12 cellular contexts compared by ENCODE assay signal in genomic region chr5:125700380-125700856, GRCh38.
DNase-seq lines count a peak whose midpoint lies in the region; ATAC-seq and TF ChIP-seq lines count a peak whose summit lies in the region.
"Had no signal": no experiment of that assay in that cellular context is flagged by ENCODE, and none has a peak within 500 bp of the region (broad histone marks: within the 10 kb centered on the region; RNA-seq: fewer than 3 reads in every experiment).

No MANE protein-coding gene starts in this region.

- no peaks in the 10 kb centered on the region for H3K9me2 ChIP-seq in OCI-LY7 (ENCODE audit: insufficient read depth, low read length)

- DNase-seq in NAMALWA (ENCODE audit: low spot score) (peak; percentile 2), OCI-LY7 (ENCODE audit: low spot score) (no peak), left ventricle myocardium inferior (no peak), hepatic stellate cell (ENCODE audit: low spot score) (no peak), activated gamma-delta T cell treated with Interleukin-2 at 50 U/mL for 16 hours (no peak)
- DNase-seq: activated CD4-positive, alpha-beta T cell treated with anti-CD3 and anti-CD28 coated beads, Interleukin-2, amount 50 U/mL, for 4 hours; dorsolateral prefrontal cortex; natural killer cell; stimulated activated naive B cell treated with anti-CD40 and anti-IgM and Interleukin-4, amounts not matched to agents 10 μg/mL and 1 μg/mL and 100 μg/mL, for 72 hours had no signal

- H3K27me3 ChIP-seq in left ventricle myocardium inferior (ENCODE audit: low read depth) (no peaks in the 10 kb centered on the region), skeletal muscle tissue (ENCODE audit: control insufficient read depth in 3 of 3, insufficient read depth in 3 of 3, low read length in 3 of 3) (no peaks in the 10 kb centered on the region)
- H3K27me3 ChIP-seq: dorsolateral prefrontal cortex had no signal

- POLR2A ChIA-PET in OCI-LY7 (lab: Charles Lee) = interaction anchor here (0.6 kb wide), 2 partner anchors 18 to 156 kb away, joined by 3 read pairs; no protein-coding TSS in a partner anchor

- H3K4me1 ChIP-seq in OCI-LY7 (ENCODE audit: insufficient read depth, low read length, poor library complexity, severe bottlenecking) (no peaks in the 10 kb centered on the region), left ventricle myocardium inferior (peaks cover 13% of the 10 kb centered on the region), skeletal muscle tissue (ENCODE audit: control insufficient read depth in 3 of 3, insufficient read depth in 3 of 3, low read length in 3 of 3) (peaks cover 0 to 7% (median 0%) of the 10 kb centered on the region in 3 donors)

- TF ChIP-seq CTCF in OCI-LY7 (conservative IDR thresholded peaks at IDR 0.05; ENCODE audit: low read length) (no peak), left ventricle myocardium inferior (IDR thresholded peaks at IDR 0.05; ENCODE audit: borderline replicate concordance) (no peak)

- ATAC-seq in GM21576 (IDR thresholded peaks at IDR 0.05; ENCODE audit: unreplicated experiment) = no peak
- ATAC-seq: GM12878; natural killer cell; stimulated activated naive B cell treated with anti-CD40 and anti-IgM and Interleukin-4, amounts not matched to agents 10 μg/mL and 1 μg/mL and 100 μg/mL, for 72 hours had no signal

- no peaks in the 10 kb centered on the region for H3K36me3 ChIP-seq in OCI-LY7 (ENCODE audit: insufficient read depth, low read length)
- H3K36me3 ChIP-seq in left ventricle myocardium inferior = no peaks in the 10 kb centered on the region
- H3K36me3 ChIP-seq in skeletal muscle tissue (ENCODE audit: control insufficient read depth in 3 of 3, insufficient read depth in 3 of 3, low read length in 3 of 3) = no peaks in the 10 kb centered on the region

- intact Hi-C loops in OCI-LY7 (cut with micrococcal nuclease; ENCODE audit: unreplicated experiment) (no loop called here), left ventricle myocardium inferior (cut with micrococcal nuclease) (no loop called here)

- CTCF ChIA-PET in OCI-LY7 (lab: Charles Lee; ENCODE audit: unreplicated experiment) = no interaction called here

- H3K79me2 ChIP-seq in OCI-LY7 (ENCODE audit: insufficient read depth, low read depth, low read length) = no peaks in the 10 kb centered on the region

- H3K9me3 ChIP-seq in OCI-LY7 (ENCODE audit: low read length) (0 out of 2 replicates have a peak, but pooled peaks cover 5% of the 10 kb centered on the region), left ventricle myocardium inferior (replicated peaks) (peaks cover 17% of the 10 kb centered on the region), skeletal muscle tissue (ENCODE audit: control insufficient read depth in 3 of 3, low read length in 3 of 3) (no peaks in the 10 kb centered on the region)

- H3K9ac ChIP-seq in skeletal muscle tissue (ENCODE audit: low read depth in 1 of 3, low read length in 3 of 3) = peak overlapping the region; percentile 57 to 77 (median 57)

- no TSS peak for BruUV-seq in OCI-LY7 (replicated peaks; lab: Mats Ljungman, UMichigan)

- H4K20me1 ChIP-seq in OCI-LY7 (ENCODE audit: insufficient read depth, low read length) = no peaks in the 10 kb centered on the region

- no peak overlapping the region for H3K27ac ChIP-seq in OCI-LY7 (ENCODE audit: low read depth, low read length, poor library complexity, severe bottlenecking)
- H3K27ac ChIP-seq in left ventricle myocardium inferior (replicated peaks) = no peak overlapping the region
- peak overlapping the region; percentile 26 for H3K27ac ChIP-seq in skeletal muscle tissue (ENCODE audit: low read depth, low read length)
- H3K27ac ChIP-seq: dorsolateral prefrontal cortex had no signal

- H3K4me3 ChIP-seq in OCI-LY7 (ENCODE audit: low read depth, low read length, poor library complexity, severe bottlenecking) (no peak overlapping the region), left ventricle myocardium inferior (peak overlapping the region; percentile 36), skeletal muscle tissue (ENCODE audit: low read length in 3 of 3) (peak overlapping the region; percentile 28 to 61 (median 45))
- H3K4me3 ChIP-seq: GM12878 had no signal

- H3K4me2 ChIP-seq in OCI-LY7 (ENCODE audit: low read length) = no peak overlapping the region

- peak overlapping the region; percentile 3; the same call in 1 of the 2 replicates for H2AFZ ChIP-seq in OCI-LY7 (ENCODE audit: low read length)
